21 cellular contexts compared by ENCODE assay signal in genomic region chr17:61306003-61306402, GRCh38.
A peak's percentile ranks its signal among the peaks of the same experiment; 100 is the strongest.
DNase-seq lines count a peak whose midpoint lies in the region; ATAC-seq, FAIRE-seq and TF ChIP-seq lines count a peak whose summit lies in the region.
"Had no signal": no experiment of that assay in that cellular context is flagged by ENCODE, and none has a peak within 500 bp of the region (broad histone marks: within the 10 kb centered on the region; RNA-seq: fewer than 3 reads in every experiment).

No MANE protein-coding gene starts in this region.

- no peak overlapping the region for H4K8ac ChIP-seq in H9 (replicated peaks; ENCODE audit: insufficient read length, low read depth, low read length)

- H4K5ac ChIP-seq in H9 (ENCODE audit: insufficient read length, low read depth, low read length): no peak overlapping the region

- H3T11ph ChIP-seq in H9 (ENCODE audit: low read length): no peak overlapping the region

- ATAC-seq in GM12878 (no peak), GM21447 (IDR thresholded peaks at IDR 0.05; ENCODE audit: unreplicated experiment) (no peak)
- ATAC-seq: HepG2 had no signal

- H3K9ac ChIP-seq in H9 (ENCODE audit: extremely low read depth, insufficient read length, low read length) (no peak overlapping the region), GM12878 (ENCODE audit: control insufficient read depth, insufficient read depth, low read length) (no peak overlapping the region)

- H3K4me1 ChIP-seq in H9 (ENCODE audit: insufficient read depth, low read length) (peaks cover 4% of the 10 kb centered on the region; the same call in 1 of the 2 replicates), GM12878 (ENCODE audit: control insufficient read depth, insufficient read depth, low read length) (no peaks in the 10 kb centered on the region), spleen (no peaks in the 10 kb centered on the region)

- H4K20me1 ChIP-seq in H9 (ENCODE audit: control insufficient read depth, insufficient read depth, insufficient read length) (no peaks in the 10 kb centered on the region), GM12878 (ENCODE audit: control insufficient read depth, insufficient read depth) (no peaks in the 10 kb centered on the region)

- BruUV-seq in GM12878 (replicated peaks; lab: Mats Ljungman, UMichigan): no TSS peak

- H3K9me3 ChIP-seq in H9 (ENCODE audit: control insufficient read depth, low read depth, low read length): no peaks in the 10 kb centered on the region
- no peaks in the 10 kb centered on the region for H3K9me3 ChIP-seq in GM12878 (replicated peaks; ENCODE audit: control insufficient read depth, insufficient read depth, low read length)
- H3K9me3 ChIP-seq in spleen: no peaks in the 10 kb centered on the region
- H3K9me3 ChIP-seq: BE2C had no signal

- intact Hi-C loops in GM12878 (cut with micrococcal nuclease; ENCODE audit: unreplicated experiment): no loop called here
- intact Hi-C loops in spleen (cut with DNase I; ENCODE audit: low total_unique reads): no loop called here

- H3K4me3 ChIP-seq in GM12878: no peak overlapping the region
- H3K4me3 ChIP-seq in spleen: no peak overlapping the region

- H3K23me2 ChIP-seq in H9 (ENCODE audit: insufficient read length, low read depth, low read length, poor library complexity, severe bottlenecking): no peaks in the 10 kb centered on the region

- SMC1A ChIA-PET in GM12878 (lab: Charles Lee; ENCODE audit: uncharacterized antibody, unreplicated experiment): no interaction called here

- TF ChIP-seq CTCF in H9 (conservative IDR thresholded peaks at IDR 0.05) (no peak), GM12878 (IDR thresholded peaks at IDR 0.05 in 2 of 3, conservative IDR thresholded peaks at IDR 0.05 in 1 of 3; ENCODE audit: control insufficient read depth in 2 of 3, extremely low read depth in 1 of 3, insufficient read depth in 1 of 3, low read depth in 3 of 3, low read length in 3 of 3) (no peak), subcutaneous adipose tissue (IDR thresholded peaks at IDR 0.05; ENCODE audit: low read depth) (peak; percentile 96), spleen (IDR thresholded peaks at IDR 0.05 in 8 of 11, conservative IDR thresholded peaks at IDR 0.05 in 3 of 11) (no peak)

- FAIRE-seq in GM12878 (lab: Jason Lieb, UNC): no peak
- FAIRE-seq: A204.1, D721Med, GM19239, HepG2 had no signal

- H3K79me2 ChIP-seq in H9 (ENCODE audit: insufficient read depth, low read length) (no peaks in the 10 kb centered on the region), GM12878 (ENCODE audit: control insufficient read depth, insufficient read depth, low read length) (no peaks in the 10 kb centered on the region)

- DNase-seq in ELR (ENCODE audit: low read depth) (peak; percentile 25), H9 (peak; percentile 3), GM12878 (ENCODE audit: low read depth, low spot score) (no peak), spleen (no peak), activated gamma-delta T cell (lab: John Stamatoyannopoulos, UW) (no peak)
- DNase-seq: ACHN; BE2C; C1 segment of cervical spinal cord; CD4-positive, CD25-positive, alpha-beta regulatory T cell; CD8-positive, alpha-beta memory T cell; COR-L47; GF-D8; GOT3; H7; KG1 had no signal

- H3K79me1 ChIP-seq in H9 (ENCODE audit: insufficient read depth, low read depth, low read length, poor library complexity, severe bottlenecking): no peaks in the 10 kb centered on the region

- TF ChIP-seq RAD21 in GM12878 (IDR thresholded peaks at IDR 0.05; ENCODE audit: insufficient read depth, low read depth, low read length): no peak

- H3K56ac ChIP-seq in H9 (ENCODE audit: insufficient read length, low read depth, low read length): no peak overlapping the region

- H2BK5ac ChIP-seq in H9 (ENCODE audit: insufficient read length, low read length): no peak overlapping the region

- no peak overlapping the region for H3K27ac Mint-ChIP-seq in H9
- H3K27ac Mint-ChIP-seq: CD4-positive, CD25-positive, alpha-beta regulatory T cell had no signal

- in situ Hi-C loops in GM12878 (cut with MboI): no loop called here

- H3K18ac ChIP-seq in H9 (ENCODE audit: insufficient read length, low read depth, low read length): no peak overlapping the region

- no peak overlapping the region for H3K14ac ChIP-seq in H9 (ENCODE audit: insufficient read depth, low read length)

- H2BK120ac ChIP-seq in H9 (ENCODE audit: low read depth, low read length, poor library complexity, severe bottlenecking): no peak overlapping the region

- H3K27ac ChIP-seq in H9 (ENCODE audit: insufficient read length, low read depth, low read length) (no peak overlapping the region), GM12878 (ENCODE audit: control insufficient read depth, insufficient read depth) (no peak overlapping the region), spleen (no peak overlapping the region)

- RAD21 ChIA-PET in GM12878 (lab: Charles Lee; ENCODE audit: unreplicated experiment): no interaction called here

- no peak overlapping the region for H2BK20ac ChIP-seq in H9 (ENCODE audit: low read depth, low read length, poor library complexity, severe bottlenecking)

- peaks cover 20 to 22% of the 10 kb centered on the region in 2 experiments for H3K4me1 Mint-ChIP-seq in H9
- H3K4me1 Mint-ChIP-seq: CD4-positive, CD25-positive, alpha-beta regulatory T cell; CD8-positive, alpha-beta memory T cell had no signal

- no peak overlapping the region for H2BK15ac ChIP-seq in H9 (ENCODE audit: low read depth, low read length)

- H2BK12ac ChIP-seq in H9 (ENCODE audit: insufficient read length, low read depth, low read length): no peak overlapping the region

- no peak overlapping the region for H2AK5ac ChIP-seq in H9 (ENCODE audit: insufficient read length, low read length)

- no peak overlapping the region for H3K4ac ChIP-seq in H9 (ENCODE audit: low read depth, low read length)

- no peak for TF ChIP-seq EP300 in GM12878 (IDR thresholded peaks at IDR 0.05; ENCODE audit: borderline replicate concordance in 1 of 2, control insufficient read depth in 1 of 2, low read depth in 2 of 2, low read length in 2 of 2)

- POLR2A ChIA-PET in GM12878 (lab: Charles Lee): no interaction called here

- no peaks in the 10 kb centered on the region for H3K27me3 ChIP-seq in H9 (ENCODE audit: insufficient read depth, low read length)
- no peaks in the 10 kb centered on the region; a peak in 1 of 4 replicates for H3K27me3 ChIP-seq in GM12878 (replicated peaks in 1 of 2; ENCODE audit: control insufficient read depth in 2 of 2, insufficient read depth in 2 of 2, low read length in 1 of 2)
- H3K27me3 ChIP-seq in spleen (replicated peaks in 1 of 7): no peaks in the 10 kb centered on the region
- H3K27me3 ChIP-seq: BE2C had no signal

- no peak overlapping the region for H3K23ac ChIP-seq in H9 (ENCODE audit: insufficient read length, low read depth, low read length)

- H3K36me3 ChIP-seq in GM12878 (ENCODE audit: control insufficient read depth in 2 of 2, insufficient read depth in 2 of 2, low read length in 1 of 2) (no peaks in the 10 kb centered on the region), spleen (no peaks in the 10 kb centered on the region)
- H3K36me3 ChIP-seq: BE2C had no signal

- WGBS in H9 (ENCODE audit: extremely low coverage, insufficient read length, low lambda C conversion rate): no CpG with 5 or more reads among the region's 2 CpGs
- WGBS in GM12878 (ENCODE audit: insufficient coverage, insufficient replicate concordance, low lambda C conversion rate, missing lambda C conversion rate): 42% methylated on average over 2 of the region's 2 CpGs
- 90 to 98% (median 92%) methylated on average over 2 of the region's 2 CpGs for WGBS in spleen, 5 donors

- no peaks in the 10 kb centered on the region; the same call in 1 of the 2 replicates for H3K27me3 Mint-ChIP-seq in H9 (ENCODE audit: low read depth)
- H3K27me3 Mint-ChIP-seq: CD4-positive, CD25-positive, alpha-beta regulatory T cell; CD8-positive, alpha-beta memory T cell had no signal

- no peaks in the 10 kb centered on the region for H3K9me3 Mint-ChIP-seq in H9
- H3K9me3 Mint-ChIP-seq: CD8-positive, alpha-beta memory T cell had no signal

- H4K91ac ChIP-seq in H9 (ENCODE audit: insufficient read length, low read depth, low read length): no peak overlapping the region

- H3K4me2 ChIP-seq in H9 (ENCODE audit: insufficient read depth, insufficient read length, low read length) (no peak overlapping the region), GM12878 (ENCODE audit: control insufficient read depth, insufficient read depth) (no peak overlapping the region)

- H2AFZ ChIP-seq in H9 (ENCODE audit: low read length) (no peak overlapping the region), GM12878 (ENCODE audit: control insufficient read depth, low read depth, low read length) (no peak overlapping the region)

- H3K36me3 Mint-ChIP-seq in H9 (ENCODE audit: insufficient read depth in 1 of 3, low read depth in 3 of 3): no peaks in the 10 kb centered on the region

- CTCF ChIA-PET in GM12878 (lab: Yijun Ruan, JAX): no interaction called here

- TF ChIP-seq POLR2A in GM12878 (IDR thresholded peaks at IDR 0.05; ENCODE audit: low read depth, low read length): no peak
- TF ChIP-seq POLR2A in spleen (IDR thresholded peaks at IDR 0.05): no peak

- H3K4me3 Mint-ChIP-seq in H9: no peak overlapping the region
- H3K4me3 Mint-ChIP-seq: CD4-positive, CD25-positive, alpha-beta regulatory T cell; CD8-positive, alpha-beta memory T cell had no signal

TF ChIP-seq in GM12878, 131 proteins besides CTCF, POLR2A, EP300 and RAD21:
- TF ChIP-seq, protein P1, sequence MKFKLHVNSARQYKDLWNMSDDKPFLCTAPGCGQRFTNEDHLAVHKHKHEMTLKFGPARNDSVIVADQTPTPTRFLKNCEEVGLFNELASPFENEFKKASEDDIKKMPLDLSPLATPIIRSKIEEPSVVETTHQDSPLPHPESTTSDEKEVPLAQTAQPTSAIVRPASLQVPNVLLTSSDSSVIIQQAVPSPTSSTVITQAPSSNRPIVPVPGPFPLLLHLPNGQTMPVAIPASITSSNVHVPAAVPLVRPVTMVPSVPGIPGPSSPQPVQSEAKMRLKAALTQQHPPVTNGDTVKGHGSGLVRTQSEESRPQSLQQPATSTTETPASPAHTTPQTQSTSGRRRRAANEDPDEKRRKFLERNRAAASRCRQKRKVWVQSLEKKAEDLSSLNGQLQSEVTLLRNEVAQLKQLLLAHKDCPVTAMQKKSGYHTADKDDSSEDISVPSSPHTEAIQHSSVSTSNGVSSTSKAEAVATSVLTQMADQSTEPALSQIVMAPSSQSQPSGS (IDR thresholded peaks at IDR 0.05; ENCODE audit: low read length): no peak
- 0 out of 2 replicates have a peak, but pooled peaks have one; percentile 37 for TF ChIP-seq NFXL1 (IDR thresholded peaks at IDR 0.05; ENCODE audit: borderline replicate concordance)

Comparison
In these comparisons a context has a peak if more than half of its experiments do, and no peak if none do; other contexts are left out.
1. DNase-seq: peak in ELR (single experiment) and H9 (single experiment); none in GM12878 (single experiment), spleen (single experiment) and activated gamma-delta T cell (single experiment).